Comparison of ENCODE assay signal across 29 cellular contexts in genomic region chr10:98567396-98567795, GRCh38.
"Had no signal": no experiment of that assay in that cellular context is flagged by ENCODE, and none has a peak within 500 bp of the region (broad histone marks: within the 10 kb centered on the region; RNA-seq: fewer than 3 reads in every experiment).

No MANE protein-coding gene starts in this region.

- H3K27me3 ChIP-seq: brain microvascular endothelial cell, Peyer's patch had no signal

- H3K4me3 ChIP-seq: Peyer's patch, SK-N-MC had no signal

- H3K4me3 Mint-ChIP-seq: activated CD4-positive, alpha-beta T cell treated with anti-CD3 and anti-CD28 coated beads, Interleukin-2, amount 10 ng/mL, durations not matched to agents 24 days and 14 days; activated CD8-positive, alpha-beta T cell treated with anti-CD3 and anti-CD28 coated beads for 36 hours; activated naive CD8-positive, alpha-beta T cell treated with anti-CD3 and anti-CD28 coated beads for 36 hours; activated T-cell treated with anti-CD3 and anti-CD28 coated beads, Interleukin-2, amount 50 U/mL, for 72 hours; activated T-helper 17 cell treated with anti-CD3 and anti-CD28 coated beads, Interleukin-2, amount 50 U/mL, for 72 hours; T-helper 1 cell treated with Interleukin-12 subunit alpha and Interleukin-12 subunit beta and Interleukin-4 antibody, amounts not matched to agents 30 μg/mL and 1 μg/mL, for 36 hours; T-helper 2 cell treated with Interferon-gamma antibody and Interleukin-4, amounts not matched to agents 5 μg/mL and 100 μg/mL, for 36 hours had no signal

- H3K27ac Mint-ChIP-seq: activated CD4-positive, alpha-beta T cell treated with anti-CD3 and anti-CD28 coated beads, Interleukin-2, amount 10 ng/mL, durations not matched to agents 24 days and 14 days; activated CD8-positive, alpha-beta T cell treated with anti-CD3 and anti-CD28 coated beads for 36 hours; activated naive CD8-positive, alpha-beta T cell treated with anti-CD3 and anti-CD28 coated beads for 36 hours; activated T-cell treated with anti-CD3 and anti-CD28 coated beads, Interleukin-2, amount 50 U/mL, for 72 hours; activated T-helper 17 cell treated with anti-CD3 and anti-CD28 coated beads, Interleukin-2, amount 50 U/mL, for 72 hours; T-helper 1 cell treated with Interleukin-12 subunit alpha and Interleukin-12 subunit beta and Interleukin-4 antibody, amounts not matched to agents 30 μg/mL and 1 μg/mL, for 36 hours; T-helper 2 cell treated with Interferon-gamma antibody and Interleukin-4, amounts not matched to agents 5 μg/mL and 100 μg/mL, for 36 hours had no signal

- DNase-seq: activated CD4-positive, alpha-beta T cell treated with anti-CD3 and anti-CD28 coated beads, Interleukin-2, amount 10 ng/mL, durations not matched to agents 24 days and 14 days; activated CD4-positive, alpha-beta T cell treated with anti-CD3 and anti-CD28 coated beads, Interleukin-2, amount 50 U/mL, for 4 hours; activated CD8-positive, alpha-beta T cell treated with anti-CD3 and anti-CD28 coated beads for 36 hours; activated effector memory CD4-positive, alpha-beta T cell treated with anti-CD3 and anti-CD28 coated beads, Interleukin-2, amount 50 U/mL, for 16 hours; activated naive CD4-positive, alpha-beta T cell; activated naive CD4-positive, alpha-beta T cell treated with anti-CD3 and anti-CD28 coated beads, Interleukin-2, amount 50 U/mL, for 16 hours; activated naive CD8-positive, alpha-beta T cell treated with anti-CD3 and anti-CD28 coated beads for 36 hours; activated T-cell treated with anti-CD3 and anti-CD28 coated beads, Interleukin-2, amount 50 U/mL, for 1 hour; activated T-cell treated with anti-CD3 and anti-CD28 coated beads, Interleukin-2, amount 50 U/mL, for 72 hours; amniotic stem cell; aorta; brain microvascular endothelial cell; MM.1S; MV-4-11; NCI-H1092; NCI-H1436 treated with DMSO at 0.1 percent for 48 hours; NCI-H1694 treated with DMSO at 0.1 percent for 48 hours; NCI-H2029; NCI-H345; NCI-H524 treated with DMSO at 0.1 percent for 48 hours; NK-92 treated with Interleukin-12 subunit alpha and Interleukin-12 subunit beta, amount 100 ng/mL, for 24 hours; PC-3; Peyer's patch; RPMI8226 had no signal

- H3K9me3 Mint-ChIP-seq: activated CD4-positive, alpha-beta T cell treated with anti-CD3 and anti-CD28 coated beads, Interleukin-2, amount 10 ng/mL, durations not matched to agents 24 days and 14 days; activated CD8-positive, alpha-beta T cell treated with anti-CD3 and anti-CD28 coated beads for 36 hours; activated naive CD8-positive, alpha-beta T cell treated with anti-CD3 and anti-CD28 coated beads for 36 hours; activated T-cell treated with anti-CD3 and anti-CD28 coated beads, Interleukin-2, amount 50 U/mL, for 72 hours; activated T-helper 17 cell treated with anti-CD3 and anti-CD28 coated beads, Interleukin-2, amount 50 U/mL, for 72 hours; T-helper 1 cell treated with Interleukin-12 subunit alpha and Interleukin-12 subunit beta and Interleukin-4 antibody, amounts not matched to agents 30 μg/mL and 1 μg/mL, for 36 hours; T-helper 2 cell treated with Interferon-gamma antibody and Interleukin-4, amounts not matched to agents 5 μg/mL and 100 μg/mL, for 36 hours had no signal

- H3K4me1 Mint-ChIP-seq: activated CD4-positive, alpha-beta T cell treated with anti-CD3 and anti-CD28 coated beads, Interleukin-2, amount 10 ng/mL, durations not matched to agents 24 days and 14 days; activated naive CD8-positive, alpha-beta T cell treated with anti-CD3 and anti-CD28 coated beads for 36 hours; activated T-helper 17 cell treated with anti-CD3 and anti-CD28 coated beads, Interleukin-2, amount 50 U/mL, for 72 hours had no signal

- ATAC-seq: activated CD8-positive, alpha-beta T cell treated with anti-CD3 and anti-CD28 coated beads for 36 hours; activated T-cell treated with anti-CD3 and anti-CD28 coated beads, Interleukin-2, amount 50 U/mL, for 72 hours; activated T-helper 17 cell treated with anti-CD3 and anti-CD28 coated beads, Interleukin-2, amount 50 U/mL, for 72 hours; PC-3 had no signal

- H3K4me1 ChIP-seq: Peyer's patch had no signal

- H3K36me3 Mint-ChIP-seq: activated naive CD8-positive, alpha-beta T cell treated with anti-CD3 and anti-CD28 coated beads for 36 hours had no signal

- H3K36me3 ChIP-seq: brain microvascular endothelial cell, Peyer's patch had no signal

- H3K4me2 ChIP-seq: KMS-11 had no signal

- H3K27ac ChIP-seq: brain microvascular endothelial cell, KMS-11, Peyer's patch, SK-N-MC had no signal

- H3K9me3 ChIP-seq: Peyer's patch had no signal

- H3K9ac ChIP-seq: KMS-11 had no signal
